ENCODE assay signal across 25 cellular contexts in the genomic region with DNA sequence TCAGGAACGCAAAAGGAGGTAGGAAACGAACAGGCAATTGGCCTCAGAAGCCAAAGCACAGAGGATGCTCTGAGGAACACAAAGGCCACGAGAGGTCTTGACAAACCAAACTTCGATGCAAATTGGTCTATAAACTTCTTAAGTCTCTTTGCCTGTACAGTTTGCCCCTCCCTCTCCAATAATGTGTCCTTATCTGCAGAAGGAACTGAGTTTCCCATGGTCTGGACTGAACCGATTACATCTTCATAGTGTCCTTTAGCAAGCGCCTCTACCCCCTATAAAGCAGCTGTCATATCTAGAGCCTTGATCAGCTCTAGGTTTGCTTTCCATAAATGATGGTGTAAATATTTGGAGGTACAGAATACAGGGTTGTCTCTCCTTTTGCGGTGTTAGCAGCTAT.
"Had no signal": no experiment of that assay in that cellular context is flagged by ENCODE, and none has a peak within 500 bp of the region (broad histone marks: within the 10 kb centered on the region; RNA-seq: fewer than 3 reads in every experiment).

No MANE protein-coding gene starts in this region.

- H3K9me3 Mint-ChIP-seq: naive thymus-derived CD8-positive, alpha-beta T cell; nephron; stimulated activated naive B cell treated with anti-CD40 and anti-IgM and Interleukin-4, amounts not matched to agents 10 μg/mL and 1 μg/mL and 100 μg/mL, for 72 hours had no signal

- H3K36me3 ChIP-seq: left ventricle myocardium inferior, neutrophil, right atrium auricular region, right lobe of liver, stomach, thyroid gland, transverse colon, upper lobe of left lung, vagina had no signal

- DNase-seq: hippocampal formation; kidney; left ventricle myocardium inferior; midbrain; naive thymus-derived CD8-positive, alpha-beta T cell; occipital lobe; right lobe of liver; stimulated activated CD4-positive, alpha-beta T cell treated with anti-CD3 and anti-CD28 coated beads, Interleukin-12 subunit alpha, Interleukin-12 subunit beta, amount 100 ng/mL, for 4 hours; stimulated activated CD4-positive, alpha-beta T cell treated with anti-CD3 and anti-CD28 coated beads, Interleukin-15, amount 100 ng/mL, for 24 hours; stimulated activated CD4-positive, alpha-beta T cell treated with anti-CD3 and anti-CD28 coated beads, Interleukin-2, amount 100 ng/mL, for 24 hours; stimulated activated CD4-positive, alpha-beta T cell treated with anti-CD3 and anti-CD28 coated beads, Interleukin-4, amount 100 ng/mL, for 1 hour; stimulated activated naive B cell treated with anti-CD40 and anti-IgM and Interleukin-4, amounts not matched to agents 10 μg/mL and 1 μg/mL and 100 μg/mL, for 72 hours; stimulated activated naive CD8-positive, alpha-beta T cell treated with anti-CD3 and anti-CD28 coated beads, Interleukin-15, Interleukin-2, amounts not matched to agents 100 U/mL and 50 U/mL, for 24 hours; stomach; testis; thyroid gland; transverse colon; upper lobe of left lung had no signal

- H3K27me3 ChIP-seq: neutrophil, right atrium auricular region, right lobe of liver, stomach, testis, thyroid gland, transverse colon, upper lobe of left lung, vagina had no signal

- H3K4me3 ChIP-seq: left ventricle myocardium inferior, lung, right atrium auricular region, right lobe of liver, stomach, testis, thyroid gland, transverse colon, upper lobe of left lung, vagina had no signal

- H3K4me1 ChIP-seq: right lobe of liver, testis, upper lobe of left lung, vagina had no signal

- H3K4me3 Mint-ChIP-seq: naive thymus-derived CD8-positive, alpha-beta T cell; nephron; neural crest cell; stimulated activated naive B cell treated with anti-CD40 and anti-IgM and Interleukin-4, amounts not matched to agents 10 μg/mL and 1 μg/mL and 100 μg/mL, for 72 hours had no signal

- H3K4me1 Mint-ChIP-seq: stimulated activated naive B cell treated with anti-CD40 and anti-IgM and Interleukin-4, amounts not matched to agents 10 μg/mL and 1 μg/mL and 100 μg/mL, for 72 hours had no signal

- H3K27me3 Mint-ChIP-seq: naive thymus-derived CD8-positive, alpha-beta T cell; progenitor cell of endocrine pancreas; stimulated activated naive B cell treated with anti-CD40 and anti-IgM and Interleukin-4, amounts not matched to agents 10 μg/mL and 1 μg/mL and 100 μg/mL, for 72 hours had no signal

- ATAC-seq: naive thymus-derived CD8-positive, alpha-beta T cell; right lobe of liver; stimulated activated naive B cell treated with anti-CD40 and anti-IgM and Interleukin-4, amounts not matched to agents 10 μg/mL and 1 μg/mL and 100 μg/mL, for 72 hours; stimulated activated naive CD8-positive, alpha-beta T cell treated with anti-CD3 and anti-CD28 coated beads, Interleukin-15, Interleukin-2, amounts not matched to agents 100 U/mL and 50 U/mL, for 24 hours had no signal

- H3K27ac Mint-ChIP-seq: naive thymus-derived CD8-positive, alpha-beta T cell; nephron; progenitor cell of endocrine pancreas; stimulated activated naive B cell treated with anti-CD40 and anti-IgM and Interleukin-4, amounts not matched to agents 10 μg/mL and 1 μg/mL and 100 μg/mL, for 72 hours had no signal

- H3K27ac ChIP-seq: left ventricle myocardium inferior, neutrophil, right atrium auricular region, right lobe of liver, stomach, testis, thyroid gland, transverse colon, upper lobe of left lung, vagina had no signal

- H3K9me3 ChIP-seq: left ventricle myocardium inferior, neutrophil, right atrium auricular region, right lobe of liver, stomach, testis, thyroid gland, transverse colon, upper lobe of left lung, vagina had no signal
